ENCODE assay signal across 1 cellular context in the genomic region with DNA sequence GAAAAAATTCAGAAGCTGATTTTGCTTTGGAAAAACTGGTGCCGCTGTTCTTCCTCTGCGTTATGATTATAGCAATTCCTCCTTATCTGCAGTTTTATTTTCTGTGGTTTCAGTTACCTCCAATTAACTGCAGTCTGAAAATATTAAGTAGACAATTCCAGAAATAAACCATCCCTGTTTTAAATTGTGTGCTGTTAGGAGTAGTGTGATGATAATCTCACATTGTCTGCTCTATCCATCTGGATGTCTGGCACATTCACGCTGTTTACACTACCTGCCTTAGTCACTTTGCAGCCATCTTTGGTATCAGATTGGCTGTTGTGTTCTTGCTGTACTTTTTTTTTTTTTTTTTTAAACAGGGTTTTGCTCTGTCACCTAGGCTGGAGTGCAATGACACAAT.
A peak's percentile ranks its signal among the peaks of the same experiment; 100 is the strongest.
TF ChIP-seq lines count a peak whose summit lies in the region.

No MANE protein-coding gene starts in this region.

TF ChIP-seq in SK-N-SH, 30 proteins besides CTCF, POLR2A, EP300 and RAD21 (continued from another document):
- TF ChIP-seq, protein P1, sequence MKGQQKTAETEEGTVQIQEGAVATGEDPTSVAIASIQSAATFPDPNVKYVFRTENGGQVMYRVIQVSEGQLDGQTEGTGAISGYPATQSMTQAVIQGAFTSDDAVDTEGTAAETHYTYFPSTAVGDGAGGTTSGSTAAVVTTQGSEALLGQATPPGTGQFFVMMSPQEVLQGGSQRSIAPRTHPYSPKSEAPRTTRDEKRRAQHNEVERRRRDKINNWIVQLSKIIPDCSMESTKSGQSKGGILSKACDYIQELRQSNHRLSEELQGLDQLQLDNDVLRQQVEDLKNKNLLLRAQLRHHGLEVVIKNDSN (IDR thresholded peaks at IDR 0.05; ENCODE audit: borderline replicate concordance, low read depth) = no peak
- no peak for TF ChIP-seq SMC3 (IDR thresholded peaks at IDR 0.05; ENCODE audit: low read depth, low read length)
- peak; percentile 87 for TF ChIP-seq GATA2 (CRISPR knock-in tag; IDR thresholded peaks at IDR 0.05)
- TF ChIP-seq RCOR1 (IDR thresholded peaks at IDR 0.05; ENCODE audit: low read length) = peak; percentile 67
- no peak for TF ChIP-seq NRF1 (IDR thresholded peaks at IDR 0.05; ENCODE audit: low read depth, low read length)
